In genomic region chr12:54374555-54375257, GRCh38 we compare ENCODE assay signal across 12 cellular contexts. TPM values are rescaled to one million over a fixed set of nuclear protein-coding genes. Genes with fewer than 3 reads are reported as not detected.
DNase-seq lines count a peak whose midpoint lies in the region; ATAC-seq and TF ChIP-seq lines count a peak whose summit lies in the region.
"Had no signal": no experiment of that assay in that cellular context is flagged by ENCODE, and none has a peak within 500 bp of the region (broad histone marks: within the 10 kb centered on the region; RNA-seq: fewer than 3 reads in every experiment).

No MANE protein-coding gene starts in this region.

- DNase-seq in DMS153 (lab: John Stamatoyannopoulos, UW) (peak; percentile 42), NCI-H2081 treated with DMSO at 0.1 percent for 48 hours (lab: John Stamatoyannopoulos, UW) (peak; percentile 25), coronary artery (ENCODE audit: low spot score) (no peak), sigmoid colon (no peak), pons (ENCODE audit: low spot score) (no peak), H4 (ENCODE audit: low spot score) (no peak)
- DNase-seq: stimulated activated CD4-positive, alpha-beta T cell treated with anti-CD3 and anti-CD28 coated beads, Interleukin-1b, Interleukin-23, amount 100 ng/mL, for 48 hours had no signal

- peak overlapping the region; percentile 10 to 87 for H3K27ac ChIP-seq in coronary artery
- H3K27ac ChIP-seq in sigmoid colon, result peak overlapping the region; percentile 25 to 81 (median 36)

- TF ChIP-seq POLR2A in sigmoid colon (IDR thresholded peaks at IDR 0.05), result no peak

- no peak for ATAC-seq in GM21529 (IDR thresholded peaks at IDR 0.05; ENCODE audit: unreplicated experiment)
- ATAC-seq in HG03280 (IDR thresholded peaks at IDR 0.05; ENCODE audit: unreplicated experiment), result no peak
- ATAC-seq: Panc1 had no signal

- H3K36me3 ChIP-seq in sigmoid colon, result no peaks in the 10 kb centered on the region

- H3K4me1 ChIP-seq in sigmoid colon, result peaks cover 0 to 49% (median 42%) of the 10 kb centered on the region in 4 donors

- 31 to 60% methylated on average over 2 of the region's 2 CpGs for WGBS in sigmoid colon, 2 donors

- H3K27me3 ChIP-seq in sigmoid colon, result no peaks in the 10 kb centered on the region

- H3K9me3 ChIP-seq in sigmoid colon, result no peaks in the 10 kb centered on the region

- TF ChIP-seq CTCF in coronary artery (IDR thresholded peaks at IDR 0.05), result no peak
- no peak for TF ChIP-seq CTCF in sigmoid colon (IDR thresholded peaks at IDR 0.05)

- H3K4me3 ChIP-seq in coronary artery (no peak overlapping the region), sigmoid colon (no peak overlapping the region)

- no peak for TF ChIP-seq EP300 in sigmoid colon (IDR thresholded peaks at IDR 0.05)

- intact Hi-C loops in sigmoid colon (cut with DNase I), result loop anchor here (10.0 kb wide), 1 partner anchor 370 kb away; the partner anchor contains the start of genes HOXC8 and HOXC9

RNA-seq across cellular contexts. Expression of gene ZNF385A, which starts 9.8 kb away (rescaled TPM):
- total RNA-seq in sigmoid colon, result 10 to 100 TPM in 2 of 4 donors, 1 to 10 TPM in 2; 5.6 to 18.6 (median 10.6) TPM
- polyA plus RNA-seq in sigmoid colon, result 10 to 100 TPM in 1 of 3 donors, 1 to 10 TPM in 2; 4.4 to 19.2 (median 7.0) TPM
- total RNA-seq in H4 (2014; rRNA removed; shearing (Covaris generic)), result 2.3 and 5.3 TPM in 2 replicates

RNA-seq across cellular contexts. Expression of gene GPR84, which starts 10.4 kb away (rescaled TPM):
- under 1 TPM in 1 of 4 donors, not detected in 3; 0.54 TPM for total RNA-seq in sigmoid colon
- under 1 TPM; 0.60 to 0.92 (median 0.69) TPM for polyA plus RNA-seq in sigmoid colon
- total RNA-seq in H4 (2014; rRNA removed; shearing (Covaris generic)), result not detected in 2 replicates
- total RNA-seq: epithelial cell of proximal tubule, neural crest cell had no signal

RNA-seq across cellular contexts. Expression of gene ITGA5, which starts 44.4 kb away (rescaled TPM):
- 100 to 1,000 TPM; 200 to 765 (median 459) TPM for total RNA-seq in sigmoid colon
- 10 to 100 TPM in 1 of 3 donors, 1 to 10 TPM in 2; 7.4 to 92.7 (median 7.8) TPM for polyA plus RNA-seq in sigmoid colon
- 86.7 and 89.4 TPM in 2 replicates for total RNA-seq in H4 (2014; rRNA removed; shearing (Covaris generic))

RNA-seq across cellular contexts. Expression of gene COPZ1, which starts 49.8 kb away (rescaled TPM):
- total RNA-seq in sigmoid colon, result 10 to 100 TPM; 39.6 to 74.2 (median 61.2) TPM
- polyA plus RNA-seq in sigmoid colon, result 100 to 1,000 TPM; 114 to 155 (median 147) TPM
- 155 and 212 TPM in 2 replicates for total RNA-seq in H4 (2014; rRNA removed; shearing (Covaris generic))

Comparison
In these comparisons a context has a peak if more than half of its experiments do, and no peak if none do; other contexts are left out.
1. DNase-seq: peak in DMS153 (single experiment) and NCI-H2081 treated with DMSO at 0.1 percent for 48 hours (single experiment); none in coronary artery (single experiment), sigmoid colon (single experiment), pons (single experiment) and H4 (single experiment).